In genomic region chr2:206611736-206612135, GRCh38 we compare ENCODE assay signal across 1 cellular context.
TF ChIP-seq lines count a peak whose summit lies in the region.

No MANE protein-coding gene starts in this region.

TF ChIP-seq in SK-N-SH, 30 proteins besides CTCF, POLR2A, EP300 and RAD21 (continued from another document):
- TF ChIP-seq USF1 (IDR thresholded peaks at IDR 0.05; ENCODE audit: borderline replicate concordance, low read depth) (no peak), FOXJ3 (CRISPR knock-in tag; IDR thresholded peaks at IDR 0.05) (no peak)
